10 cellular contexts compared by ENCODE assay signal in the genomic region with DNA sequence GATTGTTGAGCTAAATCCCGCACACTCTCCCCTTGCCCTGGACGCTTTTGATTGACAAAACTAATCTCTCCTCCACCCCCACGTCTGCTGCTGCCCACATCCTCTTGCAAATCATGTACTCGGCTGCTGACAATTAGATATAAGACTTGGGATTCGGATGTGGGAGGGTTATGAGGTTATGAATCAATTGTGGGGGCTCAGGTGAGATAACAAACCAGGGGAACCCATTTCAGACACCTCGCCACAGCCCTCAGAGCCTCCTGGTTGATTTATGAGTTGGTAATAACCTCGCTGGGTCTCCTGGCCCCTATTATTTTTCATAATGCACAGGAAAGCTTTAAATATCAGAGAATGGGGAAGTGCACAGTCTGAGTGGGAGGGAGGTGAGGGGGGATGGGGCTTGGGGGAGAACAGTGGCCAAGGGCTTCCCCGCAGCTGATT.
DNase-seq lines count a peak whose midpoint lies in the region; ATAC-seq, FAIRE-seq and TF ChIP-seq lines count a peak whose summit lies in the region.
"Had no signal": no experiment of that assay in that cellular context is flagged by ENCODE, and none has a peak within 500 bp of the region (broad histone marks: within the 10 kb centered on the region; RNA-seq: fewer than 3 reads in every experiment).

No MANE protein-coding gene starts in this region.

- H3K4me3 ChIP-seq in mammary epithelial cell (replicated peaks in 1 of 3; ENCODE audit: insufficient read depth in 1 of 3, low read depth in 2 of 3, low read length in 3 of 3), result no peak overlapping the region
- H3K4me3 ChIP-seq: body of pancreas had no signal

- CTCF ChIA-PET in mammary epithelial cell (lab: Charles Lee; ENCODE audit: low non-redundant PET), result no interaction called here

- H3K27ac Mint-ChIP-seq in activated naive CD4-positive, alpha-beta T cell treated with anti-CD3 and anti-CD28 coated beads, Interleukin-2, amount 50 U/mL, for 72 hours, result no peak overlapping the region

- H3K9me3 ChIP-seq in mammary epithelial cell (replicated peaks; ENCODE audit: insufficient read depth, low read length), result no peaks in the 10 kb centered on the region
- H3K9me3 ChIP-seq: body of pancreas had no signal

- H3K36me3 Mint-ChIP-seq in activated naive CD4-positive, alpha-beta T cell treated with anti-CD3 and anti-CD28 coated beads, Interleukin-2, amount 50 U/mL, for 72 hours, result peaks cover 0 to 2% of the 10 kb centered on the region in 2 donors

- no peak overlapping the region for H3K27ac ChIP-seq in mammary epithelial cell (ENCODE audit: insufficient read depth, low read depth, low read length)
- H3K27ac ChIP-seq: body of pancreas had no signal

- dilution Hi-C loops in mammary epithelial cell (cut with HindIII; ENCODE audit: low sequenced_read_pairs), result no loop called here

- no peak overlapping the region for H3K9ac ChIP-seq in mammary epithelial cell (ENCODE audit: insufficient read depth, low read length)

- BruUV-seq in mammary epithelial cell (replicated peaks; lab: Mats Ljungman, UMichigan), result no TSS peak

- H3K36me3 ChIP-seq in mammary epithelial cell (ENCODE audit: insufficient read depth, low read length), result no peaks in the 10 kb centered on the region

- H4K20me1 ChIP-seq in mammary epithelial cell (ENCODE audit: insufficient read depth, low read length), result no peaks in the 10 kb centered on the region

- intact Hi-C loops in mammary epithelial cell (cut with micrococcal nuclease), result no loop called here

- no peaks in the 10 kb centered on the region for H3K4me1 ChIP-seq in mammary epithelial cell (ENCODE audit: insufficient read depth, low read length)
- H3K4me1 ChIP-seq: body of pancreas had no signal

- no peak for TF ChIP-seq CTCF in mammary epithelial cell (conservative IDR thresholded peaks at IDR 0.05 in 1 of 2, IDR thresholded peaks at IDR 0.05 in 1 of 2; ENCODE audit: extremely low read depth in 1 of 2, insufficient read depth in 1 of 2, low read depth in 1 of 2, low read length in 2 of 2)

- no peak overlapping the region for H3K4me2 ChIP-seq in mammary epithelial cell (ENCODE audit: insufficient read depth, low read depth, low read length)

- peak; percentile 66 to 83 for ATAC-seq in activated naive CD4-positive, alpha-beta T cell treated with anti-CD3 and anti-CD28 coated beads, Interleukin-2, amount 50 U/mL, for 72 hours
- no peak for ATAC-seq in GM18867 (IDR thresholded peaks at IDR 0.05; ENCODE audit: unreplicated experiment)
- no peak for ATAC-seq in HG02678 (IDR thresholded peaks at IDR 0.05; ENCODE audit: unreplicated experiment)
- ATAC-seq: body of pancreas, Right ventricle myocardium inferior had no signal

- in situ Hi-C loops in mammary epithelial cell (cut with MboI; ENCODE audit: low sequenced_read_pairs in 2 of 2), result no loop called here

- no peak overlapping the region for H2AFZ ChIP-seq in mammary epithelial cell (ENCODE audit: low read depth, low read length)

- H3K27me3 ChIP-seq in mammary epithelial cell (ENCODE audit: insufficient read depth, low read length), result no peaks in the 10 kb centered on the region
- H3K27me3 ChIP-seq: body of pancreas had no signal

- FAIRE-seq in GM18507 (lab: Jason Lieb, UNC), result peak; percentile 70

- WGBS in mammary epithelial cell (ENCODE audit: low coverage, missing lambda C conversion rate), result 56% methylated on average over 7 of the region's 8 CpGs

- H3K79me2 ChIP-seq in mammary epithelial cell (ENCODE audit: insufficient read depth, low read length), result no peaks in the 10 kb centered on the region

- DNase-seq in GM18507 (ENCODE audit: extremely low spot score, insufficient read length, low read depth), result no peak
- DNase-seq in OCI-M1 (lab: John Stamatoyannopoulos, UW), result peak; percentile 72
- peak in 1 of 2 donors; percentile 21 for DNase-seq in activated naive CD4-positive, alpha-beta T cell treated with anti-CD3 and anti-CD28 coated beads, Interleukin-2, amount 50 U/mL, for 72 hours (ENCODE audit: low spot score in 2 of 2)
- DNase-seq in stimulated activated CD4-positive, alpha-beta T cell treated with anti-CD3 and anti-CD28 coated beads, Interleukin-4, amount 100 ng/mL, for 4 hours, result peak; percentile 12 to 59
- no peak for DNase-seq in NCI-H2227 treated with DMSO at 0.1 percent for 48 hours (lab: John Stamatoyannopoulos, UW)
- no peak for DNase-seq in mammary epithelial cell
- DNase-seq: body of pancreas had no signal

- peaks cover 0 to 1% of the 10 kb centered on the region in 2 donors for H3K9me3 Mint-ChIP-seq in activated naive CD4-positive, alpha-beta T cell treated with anti-CD3 and anti-CD28 coated beads, Interleukin-2, amount 50 U/mL, for 72 hours

Comparison
In these comparisons a context has a peak if more than half of its experiments do, and no peak if none do; other contexts are left out.
1. DNase-seq: peak in OCI-M1 (single experiment) and stimulated activated CD4-positive, alpha-beta T cell treated with anti-CD3 and anti-CD28 coated beads, Interleukin-4, amount 100 ng/mL, for 4 hours (2 of 2); none in GM18507 (single experiment), NCI-H2227 treated with DMSO at 0.1 percent for 48 hours (single experiment) and mammary epithelial cell (single experiment).
2. ATAC-seq: peak in activated naive CD4-positive, alpha-beta T cell treated with anti-CD3 and anti-CD28 coated beads, Interleukin-2, amount 50 U/mL, for 72 hours (2 of 2); none in GM18867 (single experiment) and HG02678 (single experiment).